In the genomic region with DNA sequence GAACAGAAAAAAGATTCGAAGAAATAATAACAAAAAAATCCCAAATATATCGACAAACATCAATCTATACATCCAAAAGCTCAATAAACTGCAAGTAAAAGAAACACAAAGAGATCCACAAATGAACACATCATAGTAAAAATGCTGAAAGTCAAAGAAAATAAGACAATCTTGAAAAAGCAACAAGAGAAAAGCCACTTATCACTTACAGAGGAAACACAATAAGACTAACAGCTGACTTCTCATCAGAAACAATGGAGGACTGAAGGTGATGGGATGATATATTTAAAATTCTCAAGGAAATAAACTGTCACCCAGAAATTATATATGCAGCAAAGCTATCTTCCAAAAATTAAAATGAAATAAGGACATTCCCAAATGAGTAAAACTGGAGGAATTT, we compare ENCODE assay signal across 25 cellular contexts.
"Had no signal": no experiment of that assay in that cellular context is flagged by ENCODE, and none has a peak within 500 bp of the region (broad histone marks: within the 10 kb centered on the region; RNA-seq: fewer than 3 reads in every experiment).

No MANE protein-coding gene starts in this region.

- H3K27ac ChIP-seq: body of pancreas, cardiac muscle cell, foreskin keratinocyte, lower lobe of right lung, sigmoid colon, upper lobe of right lung had no signal

- H3K4me1 ChIP-seq: body of pancreas, foreskin keratinocyte had no signal

- H3K36me3 ChIP-seq: cardiac muscle cell, lower lobe of right lung, sigmoid colon, upper lobe of right lung had no signal

- H3K27me3 ChIP-seq: body of pancreas, cardiac muscle cell, sigmoid colon, upper lobe of right lung had no signal

- ATAC-seq: activated CD4-positive, CD25-positive, alpha-beta regulatory T cell treated with anti-CD3 and anti-CD28 coated beads, Interleukin-2, amount 50 U/mL, for 24 hours; activated CD8-positive, alpha-beta memory T cell treated with anti-CD3 and anti-CD28 coated beads, Interleukin-2, amount 10 ng/mL, durations not matched to agents 7 days and 5 days; activated naive CD8-positive, alpha-beta T cell treated with anti-CD3 and anti-CD28 coated beads, Interleukin-2, amount 50 U/mL, for 24 hours; body of pancreas; foreskin keratinocyte; left lobe of liver; lower lobe of right lung; naive thymus-derived CD4-positive, alpha-beta T cell; upper lobe of right lung had no signal

- H3K4me2 ChIP-seq: smooth muscle cell had no signal

- H3K4me3 ChIP-seq: body of pancreas, cardiac muscle cell, lower lobe of right lung, sigmoid colon, smooth muscle cell, upper lobe of right lung had no signal

- DNase-seq: activated CD4-positive, alpha-beta memory T cell treated with anti-CD3 and anti-CD28 coated beads, Interleukin-2, amount 10 ng/mL, durations not matched to agents 7 days and 5 days; activated CD4-positive, alpha-beta T cell treated with anti-CD3 and anti-CD28 coated beads, Interleukin-2, amount 10 ng/mL, durations not matched to agents 24 days and 14 days; activated effector memory CD4-positive, alpha-beta T cell treated with anti-CD3 and anti-CD28 coated beads, Interleukin-2, amount 50 U/mL, for 16 hours; activated naive CD4-positive, alpha-beta T cell treated with anti-CD3 and anti-CD28 coated beads, Interleukin-2, amount 10 ng/mL, durations not matched to agents 7 days and 5 days; activated naive CD8-positive, alpha-beta T cell treated with anti-CD3 and anti-CD28 coated beads, Interleukin-2, amount 50 U/mL, for 24 hours; activated T-cell treated with anti-CD3 and anti-CD28 coated beads for 4 hours; anterior cingulate cortex; body of pancreas; effector CD4-positive, alpha-beta T cell; foreskin keratinocyte; kidney; lower lobe of right lung; naive thymus-derived CD4-positive, alpha-beta T cell; posterior cingulate gyrus; sigmoid colon; stimulated activated CD4-positive, alpha-beta T cell treated with anti-CD3 and anti-CD28 coated beads, Interleukin-2, amount 100 ng/mL, for 48 hours; stimulated activated CD8-positive, alpha-beta memory T cell treated with anti-CD3 and anti-CD28 coated beads, Interleukin-4, amount 100 ng/mL, for 48 hours; stimulated activated naive CD4-positive, alpha-beta T cell; T-helper 1 cell; upper lobe of right lung had no signal
